Comparison of ENCODE assay signal across 1 cellular context in genomic region chr17:30714825-30715622, GRCh38.
TF ChIP-seq lines count a peak whose summit lies in the region.

No MANE protein-coding gene starts in this region.

TF ChIP-seq in K562, 482 proteins besides CTCF, POLR2A, EP300 and RAD21 (continued from another document):
- peak; percentile 79 for TF ChIP-seq TFAP4 (CRISPR knock-in tag; IDR thresholded peaks at IDR 0.05; ENCODE audit: borderline replicate concordance)
- TF ChIP-seq, protein P1, sequence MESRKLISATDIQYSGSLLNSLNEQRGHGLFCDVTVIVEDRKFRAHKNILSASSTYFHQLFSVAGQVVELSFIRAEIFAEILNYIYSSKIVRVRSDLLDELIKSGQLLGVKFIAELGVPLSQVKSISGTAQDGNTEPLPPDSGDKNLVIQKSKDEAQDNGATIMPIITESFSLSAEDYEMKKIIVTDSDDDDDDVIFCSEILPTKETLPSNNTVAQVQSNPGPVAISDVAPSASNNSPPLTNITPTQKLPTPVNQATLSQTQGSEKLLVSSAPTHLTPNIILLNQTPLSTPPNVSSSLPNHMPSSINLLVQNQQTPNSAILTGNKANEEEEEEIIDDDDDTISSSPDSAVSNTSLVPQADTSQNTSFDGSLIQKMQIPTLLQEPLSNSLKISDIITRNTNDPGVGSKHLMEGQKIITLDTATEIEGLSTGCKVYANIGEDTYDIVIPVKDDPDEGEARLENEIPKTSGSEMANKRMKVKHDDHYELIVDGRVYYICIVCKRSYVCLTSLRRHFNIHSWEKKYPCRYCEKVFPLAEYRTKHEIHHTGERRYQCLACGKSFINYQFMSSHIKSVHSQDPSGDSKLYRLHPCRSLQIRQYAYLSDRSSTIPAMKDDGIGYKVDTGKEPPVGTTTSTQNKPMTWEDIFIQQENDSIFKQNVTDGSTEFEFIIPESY (CRISPR knock-in tag; IDR thresholded peaks at IDR 0.05), result peak; percentile 40; the same call in 1 of the 2 replicates
- peak in 1 of 2 experiments; percentile 33; a peak in 1 of 4 replicates for TF ChIP-seq KDM1A (IDR thresholded peaks at IDR 0.05)
- peak in 1 of 2 experiments; percentile 47; a peak in 1 of 4 replicates for TF ChIP-seq MAZ (CRISPR knock-in tag; conservative IDR thresholded peaks at IDR 0.05 in 1 of 2, IDR thresholded peaks at IDR 0.05 in 1 of 2)
- TF ChIP-seq SMARCA5 (IDR thresholded peaks at IDR 0.05), result peak; percentile 75; the same call in 1 of the 2 replicates
- TF ChIP-seq, protein P2, sequence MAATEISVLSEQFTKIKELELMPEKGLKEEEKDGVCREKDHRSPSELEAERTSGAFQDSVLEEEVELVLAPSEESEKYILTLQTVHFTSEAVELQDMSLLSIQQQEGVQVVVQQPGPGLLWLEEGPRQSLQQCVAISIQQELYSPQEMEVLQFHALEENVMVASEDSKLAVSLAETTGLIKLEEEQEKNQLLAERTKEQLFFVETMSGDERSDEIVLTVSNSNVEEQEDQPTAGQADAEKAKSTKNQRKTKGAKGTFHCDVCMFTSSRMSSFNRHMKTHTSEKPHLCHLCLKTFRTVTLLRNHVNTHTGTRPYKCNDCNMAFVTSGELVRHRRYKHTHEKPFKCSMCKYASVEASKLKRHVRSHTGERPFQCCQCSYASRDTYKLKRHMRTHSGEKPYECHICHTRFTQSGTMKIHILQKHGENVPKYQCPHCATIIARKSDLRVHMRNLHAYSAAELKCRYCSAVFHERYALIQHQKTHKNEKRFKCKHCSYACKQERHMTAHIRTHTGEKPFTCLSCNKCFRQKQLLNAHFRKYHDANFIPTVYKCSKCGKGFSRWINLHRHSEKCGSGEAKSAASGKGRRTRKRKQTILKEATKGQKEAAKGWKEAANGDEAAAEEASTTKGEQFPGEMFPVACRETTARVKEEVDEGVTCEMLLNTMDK (IDR thresholded peaks at IDR 0.05; ENCODE audit: borderline replicate concordance, insufficient read depth, low read depth, low read length, poor library complexity, severe bottlenecking), result peak; percentile 53
- TF ChIP-seq BCOR (IDR thresholded peaks at IDR 0.05), result peak; percentile 77
- TF ChIP-seq PTBP1 (IDR thresholded peaks at IDR 0.05; ENCODE audit: low read depth, low read length), result peak; percentile 27; the same call in 1 of the 2 replicates
- TF ChIP-seq ZNF121 (CRISPR knock-in tag; conservative IDR thresholded peaks at IDR 0.05), result peak; percentile 91
